Comparison of ENCODE assay signal across 8 cellular contexts in genomic region chr17:16415031-16415924, GRCh38. TPM values are rescaled to one million over a fixed set of nuclear protein-coding genes. Genes with fewer than 3 reads are reported as not detected.
DNase-seq lines count a peak whose midpoint lies in the region; ATAC-seq and TF ChIP-seq lines count a peak whose summit lies in the region.

TRPV2 (plus strand) TSS chr17:16415571; CDS start chr17:16417669, 2,098 bp downstream.

- peak within 1 kb of the TSS; percentile 96 for H3K27ac ChIP-seq in ACC112 (ENCODE audit: low read depth, low read length)
- peak within 1 kb of the TSS; percentile 14 to 84 (median 76) for H3K27ac ChIP-seq in gastroesophageal sphincter
- H3K27ac ChIP-seq in rectal smooth muscle tissue (ENCODE audit: low read depth, low read length): peak within 1 kb of the TSS; percentile 53

- TF ChIP-seq CTCF in gastroesophageal sphincter (IDR thresholded peaks at IDR 0.05): peak in 2 of 4 experiments; percentile 27 to 46

- H3K4me3 ChIP-seq in ACC112 (ENCODE audit: low read depth, low read length): peak within 1 kb of the TSS; percentile 99
- peak within 1 kb of the TSS; percentile 36 to 59 for H3K4me3 ChIP-seq in gastroesophageal sphincter
- peak within 1 kb of the TSS; percentile 77 for H3K4me3 ChIP-seq in rectal smooth muscle tissue (ENCODE audit: low read length)

- no peak for TF ChIP-seq EP300 in gastroesophageal sphincter (IDR thresholded peaks at IDR 0.05)

- H3K4me1 ChIP-seq in ACC112 (ENCODE audit: control insufficient read depth, insufficient read depth, low read length, unreplicated experiment): peaks cover 41% of the 10 kb centered on the region
- H3K4me1 ChIP-seq in gastroesophageal sphincter: peaks cover 0 to 48% (median 11%) of the 10 kb centered on the region in 3 donors
- peaks cover 3% of the 10 kb centered on the region for H3K4me1 ChIP-seq in rectal smooth muscle tissue (ENCODE audit: control insufficient read depth, insufficient read depth, low read length)

- WGBS in gastroesophageal sphincter (ENCODE audit: low coverage in 1 of 2), 2 donors: 0% methylated on average over 1 of the region's 21 CpGs; no CpG with 5 or more reads in 1 of the 2 donors

- peak; percentile 12 for DNase-seq in LHCN-M2 (ENCODE audit: low read depth)
- DNase-seq in activated T-cell treated with anti-CD3 and anti-CD28 coated beads, Interleukin-2, amount 50 U/mL, for 1 hour: peak; percentile 64
- DNase-seq in cortex of kidney (lab: John Stamatoyannopoulos, UW): no peak
- DNase-seq in NCI-H446 (lab: John Stamatoyannopoulos, UW): no peak

- TF ChIP-seq POLR2A in GM19193 (IDR thresholded peaks at IDR 0.05; ENCODE audit: extremely low read depth, insufficient read depth, insufficient read length) (peak; percentile 58), gastroesophageal sphincter (IDR thresholded peaks at IDR 0.05) (no peak)

- H3K9me3 ChIP-seq in gastroesophageal sphincter: no peaks in the 10 kb centered on the region

- H3K36me3 ChIP-seq in ACC112 (ENCODE audit: insufficient read depth, low read length) (no peaks in the 10 kb centered on the region), gastroesophageal sphincter (peaks cover 0 to 9% of the 10 kb centered on the region in 2 donors), rectal smooth muscle tissue (ENCODE audit: control insufficient read depth, insufficient read depth, low read length) (peaks cover 9% of the 10 kb centered on the region)

- peak within 1 kb of the TSS; percentile 90 for H2AFZ ChIP-seq in ACC112 (ENCODE audit: low read length, unreplicated experiment)

- H3K27me3 ChIP-seq in ACC112 (ENCODE audit: insufficient read depth, low read length) (no peaks in the 10 kb centered on the region), gastroesophageal sphincter (peaks cover 9% of the 10 kb centered on the region), rectal smooth muscle tissue (ENCODE audit: control insufficient read depth, insufficient read depth, low read length) (no peaks in the 10 kb centered on the region)

- ATAC-seq in gastroesophageal sphincter: peak; percentile 20

- peak within 1 kb of the TSS; percentile 68 for H3K9ac ChIP-seq in rectal smooth muscle tissue (ENCODE audit: low read length)

- peaks cover 25% of the 10 kb centered on the region for H3K79me2 ChIP-seq in ACC112 (ENCODE audit: control insufficient read depth, insufficient read depth, low read length, unreplicated experiment)

RNA-seq across cellular contexts. Expression of gene TRPV2, which starts in this region (rescaled TPM):
- 54.8 and 56.7 TPM in 2 replicates for total RNA-seq in LHCN-M2 (2014; rRNA removed)
- polyA plus RNA-seq in LHCN-M2 (2012): 59.2 TPM
- total RNA-seq in gastroesophageal sphincter: 10 to 100 TPM in 3 of 4 donors, 1 to 10 TPM in 1; 6.5 to 15.5 (median 11.6) TPM

Comparison
In these comparisons a context has a peak if more than half of its experiments do, and no peak if none do; other contexts are left out.
1. H3K4me3 ChIP-seq: peak in every context shown above with its lines; median percentile 99 in ACC112; 77 in rectal smooth muscle tissue; 48 in gastroesophageal sphincter.
2. DNase-seq: peak in LHCN-M2 (single experiment) and activated T-cell treated with anti-CD3 and anti-CD28 coated beads, Interleukin-2, amount 50 U/mL, for 1 hour (single experiment); none in cortex of kidney (single experiment) and NCI-H446 (0 of 2).
3. Peak in every context shown above with its lines, with median percentiles within 50 percentile points of each other: H3K27ac ChIP-seq.